Comparison of ENCODE assay signal across 23 cellular contexts in the genomic region with DNA sequence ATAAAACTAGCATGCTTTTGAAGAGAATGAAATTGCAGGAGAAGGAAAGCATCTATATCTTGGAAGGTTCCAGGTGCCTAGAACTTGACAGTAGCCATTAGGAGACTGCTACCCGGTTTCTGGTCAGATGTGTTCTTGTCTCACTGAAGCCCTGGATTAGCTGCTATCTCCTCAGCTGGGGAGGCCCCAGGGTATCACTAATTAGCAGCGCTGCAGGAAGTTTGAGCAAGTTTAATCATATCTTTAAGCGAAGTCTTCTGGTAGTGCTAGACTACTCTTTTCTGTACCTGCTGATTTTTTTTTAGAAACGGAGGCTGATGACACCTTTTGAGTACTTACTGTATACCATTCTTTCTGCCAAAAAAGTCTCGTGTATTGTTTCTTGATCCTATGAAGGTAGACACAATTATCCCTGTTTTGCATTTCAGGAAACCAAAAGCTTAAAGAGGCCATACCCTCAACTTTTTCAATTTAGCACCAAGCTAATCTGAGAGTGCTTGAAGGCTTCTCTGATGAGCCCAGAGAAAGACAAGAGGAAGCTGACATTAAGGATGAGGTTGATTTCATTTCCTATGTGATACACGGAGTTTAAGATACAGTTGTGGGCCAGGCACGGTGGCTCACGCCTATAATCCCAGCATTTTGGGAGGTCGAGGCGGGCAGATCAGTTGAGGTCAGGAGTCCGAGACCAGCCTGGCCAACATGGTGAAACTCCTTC.
DNase-seq lines count a peak whose midpoint lies in the region; ATAC-seq and TF ChIP-seq lines count a peak whose summit lies in the region.
"Had no signal": no experiment of that assay in that cellular context is flagged by ENCODE, and none has a peak within 500 bp of the region (broad histone marks: within the 10 kb centered on the region; RNA-seq: fewer than 3 reads in every experiment).

No MANE protein-coding gene starts in this region.

- no peaks in the 10 kb centered on the region for H3K27me3 Mint-ChIP-seq in CD8-positive, alpha-beta memory T cell
- H3K27me3 Mint-ChIP-seq in T-helper 17 cell = no peaks in the 10 kb centered on the region
- H3K27me3 Mint-ChIP-seq: CD4-positive, CD25-positive, alpha-beta regulatory T cell had no signal

- TF ChIP-seq POLR2A in right lobe of liver (IDR thresholded peaks at IDR 0.05) = no peak

- BruUV-seq in A673 (replicated peaks; lab: Mats Ljungman, UMichigan) = no TSS peak

- peak overlapping the region; percentile 59 to 97 (median 88) for H3K27ac Mint-ChIP-seq in CD8-positive, alpha-beta memory T cell
- H3K27ac Mint-ChIP-seq in T-helper 17 cell = peak overlapping the region; percentile 34
- H3K27ac Mint-ChIP-seq: activated naive CD4-positive, alpha-beta T cell treated with anti-CD3 and anti-CD28 coated beads for 36 hours; CD4-positive, CD25-positive, alpha-beta regulatory T cell; GM23338 had no signal

- intact Hi-C loops in A673 (cut with micrococcal nuclease; ENCODE audit: unreplicated experiment) = no loop called here
- intact Hi-C loops in dorsolateral prefrontal cortex (cut with DNase I) = no loop called here
- intact Hi-C loops in right lobe of liver (cut with DNase I) = no loop called here

- ATAC-seq in T-helper 17 cell = no peak
- no peak for ATAC-seq in GM21529 (IDR thresholded peaks at IDR 0.05; ENCODE audit: unreplicated experiment)
- ATAC-seq in right lobe of liver = no peak
- ATAC-seq: GM23338, left lung had no signal

- no peaks in the 10 kb centered on the region for H3K9me3 ChIP-seq in A673 (ENCODE audit: low read depth, low read length, poor library complexity, severe bottlenecking)
- no peaks in the 10 kb centered on the region for H3K9me3 ChIP-seq in CD8-positive, alpha-beta memory T cell (ENCODE audit: low read length)
- H3K9me3 ChIP-seq in T-helper 17 cell (ENCODE audit: control insufficient read depth, low read length, poor library complexity, severe bottlenecking) = no peaks in the 10 kb centered on the region
- no peaks in the 10 kb centered on the region for H3K9me3 ChIP-seq in right lobe of liver
- H3K9me3 ChIP-seq: ascending aorta, heart right ventricle, left lung had no signal

- H3K36me3 Mint-ChIP-seq in CD8-positive, alpha-beta memory T cell = peaks cover 5 to 9% (median 6%) of the 10 kb centered on the region in 3 donors
- peaks cover 5% of the 10 kb centered on the region for H3K36me3 Mint-ChIP-seq in T-helper 17 cell (ENCODE audit: low read depth)
- H3K36me3 Mint-ChIP-seq: CD4-positive, CD25-positive, alpha-beta regulatory T cell had no signal

- H3K4me1 ChIP-seq in A673 (ENCODE audit: insufficient read depth, low read length, poor library complexity, severe bottlenecking) = peaks cover 23% of the 10 kb centered on the region
- peaks cover 53% of the 10 kb centered on the region for H3K4me1 ChIP-seq in CD8-positive, alpha-beta memory T cell (ENCODE audit: insufficient read depth, low read length)
- H3K4me1 ChIP-seq in right lobe of liver = no peaks in the 10 kb centered on the region
- H3K4me1 ChIP-seq: ascending aorta had no signal

- no peaks in the 10 kb centered on the region for H3K27me3 ChIP-seq in A673 (replicated peaks; ENCODE audit: insufficient read depth, low read depth, low read length, poor library complexity)
- no peaks in the 10 kb centered on the region for H3K27me3 ChIP-seq in CD8-positive, alpha-beta memory T cell (ENCODE audit: insufficient read depth, low read length, poor library complexity, severe bottlenecking)
- H3K27me3 ChIP-seq in dorsolateral prefrontal cortex = no peaks in the 10 kb centered on the region
- no peaks in the 10 kb centered on the region for H3K27me3 ChIP-seq in right lobe of liver
- H3K27me3 ChIP-seq: ascending aorta, heart right ventricle, left lung had no signal

- H3K27ac ChIP-seq in A673 (ENCODE audit: low read depth, low read length, poor library complexity, severe bottlenecking) (peak overlapping the region; percentile 40), dorsolateral prefrontal cortex (peak overlapping the region in 31 of 59 donors; percentile 0 to 86 (median 49)), right lobe of liver (no peak overlapping the region)
- H3K27ac ChIP-seq in CD8-positive, alpha-beta memory T cell (ENCODE audit: low read depth, low read length) = peak overlapping the region; percentile 3
- H3K27ac ChIP-seq: ascending aorta, epithelial cell of prostate, left lung had no signal

- no peaks in the 10 kb centered on the region for H3K9me3 Mint-ChIP-seq in CD8-positive, alpha-beta memory T cell
- H3K9me3 Mint-ChIP-seq: activated naive CD4-positive, alpha-beta T cell treated with anti-CD3 and anti-CD28 coated beads for 36 hours; GM23338 had no signal

- WGBS in right lobe of liver (ENCODE audit: insufficient coverage, low coverage, low lambda C conversion rate, missing lambda C conversion rate) = 77% methylated on average over 10 of the region's 11 CpGs

- POLR2A ChIA-PET in A673 (lab: Charles Lee; ENCODE audit: low non-redundant PET) = no interaction called here
- POLR2A ChIA-PET in CD8-positive, alpha-beta memory T cell (lab: Charles Lee) = no interaction called here

- H3K4me3 ChIP-seq in A673 (ENCODE audit: low read depth, low read length, poor library complexity, severe bottlenecking) (no peak overlapping the region), dorsolateral prefrontal cortex (no peak overlapping the region), right lobe of liver (no peak overlapping the region)
- H3K4me3 ChIP-seq in CD8-positive, alpha-beta memory T cell (ENCODE audit: low read length) = no peak overlapping the region
- H3K4me3 ChIP-seq: ascending aorta, GM23338, heart right ventricle, left lung had no signal

- peaks cover 79 to 82% (median 80%) of the 10 kb centered on the region in 3 donors for H3K4me1 Mint-ChIP-seq in CD8-positive, alpha-beta memory T cell
- H3K4me1 Mint-ChIP-seq in T-helper 17 cell = peaks cover 18% of the 10 kb centered on the region
- H3K4me1 Mint-ChIP-seq: neural crest cell had no signal

- CTCF ChIA-PET in A673 (lab: Charles Lee) = no interaction called here
- CTCF ChIA-PET in CD8-positive, alpha-beta memory T cell (lab: Charles Lee) = interaction anchor here (1.3 to 1.5 kb wide), 2 partner anchors 19 to 37 kb away, joined by 3 read pairs; no protein-coding TSS in a partner anchor

- TF ChIP-seq CTCF in A673 (conservative IDR thresholded peaks at IDR 0.05; ENCODE audit: low read depth, low read length) = no peak
- no peak for TF ChIP-seq CTCF in dorsolateral prefrontal cortex (IDR thresholded peaks at IDR 0.05 in 54 of 56, conservative IDR thresholded peaks at IDR 0.05 in 2 of 56; ENCODE audit: low read depth in 1 of 56, partially characterized antibody in 56 of 56)
- TF ChIP-seq CTCF in right lobe of liver (IDR thresholded peaks at IDR 0.05) = no peak

- H3K36me3 ChIP-seq in A673 (ENCODE audit: insufficient read depth, low read length, poor library complexity, severe bottlenecking) = no peaks in the 10 kb centered on the region
- no peaks in the 10 kb centered on the region for H3K36me3 ChIP-seq in CD8-positive, alpha-beta memory T cell (ENCODE audit: insufficient read depth, low read length)
- H3K36me3 ChIP-seq in right lobe of liver = no peaks in the 10 kb centered on the region
- H3K36me3 ChIP-seq: ascending aorta, heart right ventricle, left lung had no signal

- peak overlapping the region; percentile 15 to 72 (median 57) for H3K4me3 Mint-ChIP-seq in CD8-positive, alpha-beta memory T cell
- no peak overlapping the region for H3K4me3 Mint-ChIP-seq in T-helper 17 cell
- H3K4me3 Mint-ChIP-seq: activated naive CD4-positive, alpha-beta T cell treated with anti-CD3 and anti-CD28 coated beads for 36 hours; CD4-positive, CD25-positive, alpha-beta regulatory T cell; GM23338; neural crest cell had no signal

- DNase-seq in A673 (ENCODE audit: low spot score) (peak; percentile 35), T-helper 17 cell (no peak), dorsolateral prefrontal cortex (no peak), right lobe of liver (no peak), mucosa of gallbladder (ENCODE audit: low spot score) (no peak)
- no peak for DNase-seq in CD8-positive, alpha-beta memory T cell
- DNase-seq in stimulated activated naive CD4-positive, alpha-beta T cell (lab: John Stamatoyannopoulos, UW) = no peak
- DNase-seq: activated CD4-positive, alpha-beta T cell treated with anti-CD3 and anti-CD28 coated beads, Interleukin-2, amount 50 U/mL, for 1 hour; activated naive CD4-positive, alpha-beta T cell treated with anti-CD3 and anti-CD28 coated beads for 36 hours; caudate nucleus; CD4-positive, CD25-positive, alpha-beta regulatory T cell; GF-D8; heart right ventricle; left lung; midbrain; NCI-H1105; NCI-H2081; NCI-H446 treated with DMSO at 0.1 percent for 48 hours had no signal

Comparison
In these comparisons a context has a peak if more than half of its experiments do, and no peak if none do; other contexts are left out.
1. H3K27ac ChIP-seq: peak in A673 (single experiment), CD8-positive, alpha-beta memory T cell (single experiment) and dorsolateral prefrontal cortex (31 of 59); none in right lobe of liver (0 of 3).